ENCODE assay signal across 3 cellular contexts in genomic region chr10:70585555-70586243, GRCh38.
A peak's percentile ranks its signal among the peaks of the same experiment; 100 is the strongest.
TF ChIP-seq lines count a peak whose summit lies in the region.

No MANE protein-coding gene starts in this region.

TF ChIP-seq in SK-N-SH, 30 proteins besides CTCF, POLR2A, EP300 and RAD21:
- TF ChIP-seq POLR2AphosphoS5 (IDR thresholded peaks at IDR 0.05; ENCODE audit: low read depth, low read length) (no peak), FOXJ3 (CRISPR knock-in tag; IDR thresholded peaks at IDR 0.05) (0 out of 2 replicates have a peak, but pooled peaks have one; percentile 15)

TF ChIP-seq in SK-N-SH treated with all-trans-retinoic acid at 6 μM for 48 hours, 23 proteins besides CTCF, POLR2A, EP300 and RAD21 (continued from another document):
- TF ChIP-seq ZNF565 (CRISPR knock-in tag; conservative IDR thresholded peaks at IDR 0.05; ENCODE audit: low read depth) (no peak), ZNF70 (CRISPR knock-in tag; IDR thresholded peaks at IDR 0.05) (no peak), TSHZ2 (CRISPR knock-in tag; IDR thresholded peaks at IDR 0.05) (no peak), ZNF8 (CRISPR knock-in tag; IDR thresholded peaks at IDR 0.05) (no peak), ZFP30 (CRISPR knock-in tag; IDR thresholded peaks at IDR 0.05) (no peak), GLIS3 (CRISPR knock-in tag; IDR thresholded peaks at IDR 0.05) (no peak), PPARA (CRISPR knock-in tag; IDR thresholded peaks at IDR 0.05; ENCODE audit: borderline replicate concordance) (no peak), BACH2 (CRISPR knock-in tag; IDR thresholded peaks at IDR 0.05; ENCODE audit: borderline replicate concordance) (no peak), PATZ1 (CRISPR knock-in tag; IDR thresholded peaks at IDR 0.05; ENCODE audit: borderline replicate concordance) (no peak), ARNTL (CRISPR knock-in tag; IDR thresholded peaks at IDR 0.05; ENCODE audit: borderline replicate concordance, low read depth) (no peak), ZFP3 (CRISPR knock-in tag; IDR thresholded peaks at IDR 0.05) (no peak), TOX (CRISPR knock-in tag; IDR thresholded peaks at IDR 0.05; ENCODE audit: borderline replicate concordance) (no peak), ZC3H10 (CRISPR knock-in tag; IDR thresholded peaks at IDR 0.05) (no peak), CREB5 (CRISPR knock-in tag; IDR thresholded peaks at IDR 0.05; ENCODE audit: low read depth) (no peak), TCF4 (CRISPR knock-in tag; IDR thresholded peaks at IDR 0.05; ENCODE audit: borderline replicate concordance) (no peak), ISL1 (CRISPR knock-in tag; IDR thresholded peaks at IDR 0.05) (no peak), RARB (CRISPR knock-in tag; IDR thresholded peaks at IDR 0.05) (no peak)
- TF ChIP-seq, protein P1, sequence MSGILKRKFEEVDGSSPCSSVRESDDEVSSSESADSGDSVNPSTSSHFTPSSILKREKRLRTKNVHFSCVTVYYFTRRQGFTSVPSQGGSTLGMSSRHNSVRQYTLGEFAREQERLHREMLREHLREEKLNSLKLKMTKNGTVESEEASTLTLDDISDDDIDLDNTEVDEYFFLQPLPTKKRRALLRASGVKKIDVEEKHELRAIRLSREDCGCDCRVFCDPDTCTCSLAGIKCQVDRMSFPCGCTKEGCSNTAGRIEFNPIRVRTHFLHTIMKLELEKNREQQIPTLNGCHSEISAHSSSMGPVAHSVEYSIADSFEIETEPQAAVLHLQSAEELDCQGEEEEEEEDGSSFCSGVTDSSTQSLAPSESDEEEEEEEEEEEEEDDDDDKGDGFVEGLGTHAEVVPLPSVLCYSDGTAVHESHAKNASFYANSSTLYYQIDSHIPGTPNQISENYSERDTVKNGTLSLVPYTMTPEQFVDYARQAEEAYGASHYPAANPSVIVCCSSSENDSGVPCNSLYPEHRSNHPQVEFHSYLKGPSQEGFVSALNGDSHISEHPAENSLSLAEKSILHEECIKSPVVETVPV (CRISPR knock-in tag; IDR thresholded peaks at IDR 0.05): no peak
- TF ChIP-seq, protein P2, sequence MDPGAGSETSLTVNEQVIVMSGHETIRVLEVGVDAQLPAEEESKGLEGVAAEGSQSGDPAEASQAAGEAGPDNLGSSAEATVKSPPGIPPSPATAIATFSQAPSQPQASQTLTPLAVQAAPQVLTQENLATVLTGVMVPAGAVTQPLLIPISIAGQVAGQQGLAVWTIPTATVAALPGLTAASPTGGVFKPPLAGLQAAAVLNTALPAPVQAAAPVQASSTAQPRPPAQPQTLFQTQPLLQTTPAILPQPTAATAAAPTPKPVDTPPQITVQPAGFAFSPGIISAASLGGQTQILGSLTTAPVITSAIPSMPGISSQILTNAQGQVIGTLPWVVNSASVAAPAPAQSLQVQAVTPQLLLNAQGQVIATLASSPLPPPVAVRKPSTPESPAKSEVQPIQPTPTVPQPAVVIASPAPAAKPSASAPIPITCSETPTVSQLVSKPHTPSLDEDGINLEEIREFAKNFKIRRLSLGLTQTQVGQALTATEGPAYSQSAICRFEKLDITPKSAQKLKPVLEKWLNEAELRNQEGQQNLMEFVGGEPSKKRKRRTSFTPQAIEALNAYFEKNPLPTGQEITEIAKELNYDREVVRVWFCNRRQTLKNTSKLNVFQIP (CRISPR knock-in tag; IDR thresholded peaks at IDR 0.05; ENCODE audit: borderline replicate concordance, low read depth): no peak

TF ChIP-seq in GM23338, 12 proteins besides CTCF, POLR2A, EP300 and RAD21 (continued from another document):
- TF ChIP-seq EZH2phosphoT487 (IDR thresholded peaks at IDR 0.05; ENCODE audit: unreplicated experiment): no peak
- TF ChIP-seq, protein P3, sequence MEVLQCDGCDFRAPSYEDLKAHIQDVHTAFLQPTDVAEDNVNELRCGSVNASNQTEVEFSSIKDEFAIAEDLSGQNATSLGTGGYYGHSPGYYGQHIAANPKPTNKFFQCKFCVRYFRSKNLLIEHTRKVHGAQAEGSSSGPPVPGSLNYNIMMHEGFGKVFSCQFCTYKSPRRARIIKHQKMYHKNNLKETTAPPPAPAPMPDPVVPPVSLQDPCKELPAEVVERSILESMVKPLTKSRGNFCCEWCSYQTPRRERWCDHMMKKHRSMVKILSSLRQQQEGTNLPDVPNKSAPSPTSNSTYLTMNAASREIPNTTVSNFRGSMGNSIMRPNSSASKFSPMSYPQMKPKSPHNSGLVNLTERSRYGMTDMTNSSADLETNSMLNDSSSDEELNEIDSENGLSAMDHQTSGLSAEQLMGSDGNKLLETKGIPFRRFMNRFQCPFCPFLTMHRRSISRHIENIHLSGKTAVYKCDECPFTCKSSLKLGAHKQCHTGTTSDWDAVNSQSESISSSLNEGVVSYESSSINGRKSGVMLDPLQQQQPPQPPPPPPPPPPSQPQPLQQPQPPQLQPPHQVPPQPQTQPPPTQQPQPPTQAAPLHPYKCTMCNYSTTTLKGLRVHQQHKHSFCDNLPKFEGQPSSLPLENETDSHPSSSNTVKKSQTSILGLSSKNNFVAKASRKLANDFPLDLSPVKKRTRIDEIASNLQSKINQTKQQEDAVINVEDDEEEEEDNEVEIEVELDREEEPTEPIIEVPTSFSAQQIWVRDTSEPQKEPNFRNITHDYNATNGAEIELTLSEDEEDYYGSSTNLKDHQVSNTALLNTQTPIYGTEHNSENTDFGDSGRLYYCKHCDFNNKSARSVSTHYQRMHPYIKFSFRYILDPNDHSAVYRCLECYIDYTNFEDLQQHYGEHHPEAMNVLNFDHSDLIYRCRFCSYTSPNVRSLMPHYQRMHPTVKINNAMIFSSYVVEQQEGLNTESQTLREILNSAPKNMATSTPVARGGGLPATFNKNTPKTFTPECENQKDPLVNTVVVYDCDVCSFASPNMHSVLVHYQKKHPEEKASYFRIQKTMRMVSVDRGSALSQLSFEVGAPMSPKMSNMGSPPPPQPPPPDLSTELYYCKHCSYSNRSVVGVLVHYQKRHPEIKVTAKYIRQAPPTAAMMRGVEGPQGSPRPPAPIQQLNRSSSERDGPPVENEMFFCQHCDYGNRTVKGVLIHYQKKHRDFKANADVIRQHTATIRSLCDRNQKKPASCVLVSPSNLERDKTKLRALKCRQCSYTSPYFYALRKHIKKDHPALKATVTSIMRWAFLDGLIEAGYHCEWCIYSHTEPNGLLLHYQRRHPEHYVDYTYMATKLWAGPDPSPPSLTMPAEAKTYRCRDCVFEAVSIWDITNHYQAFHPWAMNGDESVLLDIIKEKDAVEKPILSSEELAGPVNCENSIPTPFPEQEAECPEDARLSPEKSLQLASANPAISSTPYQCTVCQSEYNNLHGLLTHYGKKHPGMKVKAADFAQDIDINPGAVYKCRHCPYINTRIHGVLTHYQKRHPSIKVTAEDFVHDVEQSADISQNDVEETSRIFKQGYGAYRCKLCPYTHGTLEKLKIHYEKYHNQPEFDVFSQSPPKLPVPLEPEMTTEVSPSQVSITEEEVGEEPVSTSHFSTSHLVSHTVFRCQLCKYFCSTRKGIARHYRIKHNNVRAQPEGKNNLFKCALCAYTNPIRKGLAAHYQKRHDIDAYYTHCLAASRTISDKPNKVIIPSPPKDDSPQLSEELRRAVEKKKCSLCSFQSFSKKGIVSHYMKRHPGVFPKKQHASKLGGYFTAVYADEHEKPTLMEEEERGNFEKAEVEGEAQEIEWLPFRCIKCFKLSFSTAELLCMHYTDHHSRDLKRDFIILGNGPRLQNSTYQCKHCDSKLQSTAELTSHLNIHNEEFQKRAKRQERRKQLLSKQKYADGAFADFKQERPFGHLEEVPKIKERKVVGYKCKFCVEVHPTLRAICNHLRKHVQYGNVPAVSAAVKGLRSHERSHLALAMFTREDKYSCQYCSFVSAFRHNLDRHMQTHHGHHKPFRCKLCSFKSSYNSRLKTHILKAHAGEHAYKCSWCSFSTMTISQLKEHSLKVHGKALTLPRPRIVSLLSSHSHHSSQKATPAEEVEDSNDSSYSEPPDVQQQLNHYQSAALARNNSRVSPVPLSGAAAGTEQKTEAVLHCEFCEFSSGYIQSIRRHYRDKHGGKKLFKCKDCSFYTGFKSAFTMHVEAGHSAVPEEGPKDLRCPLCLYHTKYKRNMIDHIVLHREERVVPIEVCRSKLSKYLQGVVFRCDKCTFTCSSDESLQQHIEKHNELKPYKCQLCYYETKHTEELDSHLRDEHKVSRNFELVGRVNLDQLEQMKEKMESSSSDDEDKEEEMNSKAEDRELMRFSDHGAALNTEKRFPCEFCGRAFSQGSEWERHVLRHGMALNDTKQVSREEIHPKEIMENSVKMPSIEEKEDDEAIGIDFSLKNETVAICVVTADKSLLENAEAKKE (CRISPR knock-in tag; IDR thresholded peaks at IDR 0.05): no peak
- no peak for TF ChIP-seq REST (IDR thresholded peaks at IDR 0.05; ENCODE audit: unreplicated experiment)
- no peak for TF ChIP-seq POLR2AphosphoS5 (IDR thresholded peaks at IDR 0.05; ENCODE audit: low read depth)
- TF ChIP-seq NANOG (IDR thresholded peaks at IDR 0.05; ENCODE audit: borderline replicate concordance): no peak
- TF ChIP-seq CREB1 (CRISPR knock-in tag; IDR thresholded peaks at IDR 0.05; ENCODE audit: low read depth): no peak
- TF ChIP-seq JUNB (IDR thresholded peaks at IDR 0.05; ENCODE audit: unreplicated experiment): no peak
- TF ChIP-seq ZNF114 (CRISPR knock-in tag; IDR thresholded peaks at IDR 0.05): no peak
- TF ChIP-seq, protein P4, sequence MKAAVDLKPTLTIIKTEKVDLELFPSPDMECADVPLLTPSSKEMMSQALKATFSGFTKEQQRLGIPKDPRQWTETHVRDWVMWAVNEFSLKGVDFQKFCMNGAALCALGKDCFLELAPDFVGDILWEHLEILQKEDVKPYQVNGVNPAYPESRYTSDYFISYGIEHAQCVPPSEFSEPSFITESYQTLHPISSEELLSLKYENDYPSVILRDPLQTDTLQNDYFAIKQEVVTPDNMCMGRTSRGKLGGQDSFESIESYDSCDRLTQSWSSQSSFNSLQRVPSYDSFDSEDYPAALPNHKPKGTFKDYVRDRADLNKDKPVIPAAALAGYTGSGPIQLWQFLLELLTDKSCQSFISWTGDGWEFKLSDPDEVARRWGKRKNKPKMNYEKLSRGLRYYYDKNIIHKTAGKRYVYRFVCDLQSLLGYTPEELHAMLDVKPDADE (IDR thresholded peaks at IDR 0.05): no peak
- no peak for TF ChIP-seq STAT1 (IDR thresholded peaks at IDR 0.05; ENCODE audit: unreplicated experiment)
- TF ChIP-seq ZNF331 (CRISPR knock-in tag; IDR thresholded peaks at IDR 0.05; ENCODE audit: low read depth): no peak
